In the genomic region with DNA sequence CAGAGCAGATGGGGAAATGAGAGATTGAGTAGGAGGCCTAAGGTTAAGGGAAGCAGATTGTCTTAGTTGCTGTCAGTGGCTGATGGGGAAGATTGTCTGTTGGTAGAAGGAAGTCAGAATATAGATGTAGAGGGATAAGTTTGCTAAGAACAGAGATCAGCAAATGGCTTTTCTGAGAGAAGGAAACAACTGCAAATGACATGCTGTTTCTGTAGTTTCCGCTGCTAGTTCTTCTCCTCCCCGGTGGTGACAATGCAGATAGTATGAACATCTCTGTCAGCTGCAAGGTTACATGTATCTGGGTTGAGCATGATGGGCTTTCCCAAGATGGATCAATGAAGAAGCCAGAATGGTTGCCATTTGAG, we compare ENCODE assay signal across 1 cellular context.
TF ChIP-seq lines count a peak whose summit lies in the region.

No MANE protein-coding gene starts in this region.

TF ChIP-seq in H1, 55 proteins besides CTCF, POLR2A, EP300 and RAD21:
- TF ChIP-seq TBP (IDR thresholded peaks at IDR 0.05; ENCODE audit: low read depth, low read length), result no peak
- no peak for TF ChIP-seq EGR1 (IDR thresholded peaks at IDR 0.05; ENCODE audit: borderline replicate concordance, low read depth, low read length)
- TF ChIP-seq SUZ12 (IDR thresholded peaks at IDR 0.05; ENCODE audit: low read length), result no peak
- no peak for TF ChIP-seq JUN (IDR thresholded peaks at IDR 0.05; ENCODE audit: low read depth, low read length)
